In the genomic region with DNA sequence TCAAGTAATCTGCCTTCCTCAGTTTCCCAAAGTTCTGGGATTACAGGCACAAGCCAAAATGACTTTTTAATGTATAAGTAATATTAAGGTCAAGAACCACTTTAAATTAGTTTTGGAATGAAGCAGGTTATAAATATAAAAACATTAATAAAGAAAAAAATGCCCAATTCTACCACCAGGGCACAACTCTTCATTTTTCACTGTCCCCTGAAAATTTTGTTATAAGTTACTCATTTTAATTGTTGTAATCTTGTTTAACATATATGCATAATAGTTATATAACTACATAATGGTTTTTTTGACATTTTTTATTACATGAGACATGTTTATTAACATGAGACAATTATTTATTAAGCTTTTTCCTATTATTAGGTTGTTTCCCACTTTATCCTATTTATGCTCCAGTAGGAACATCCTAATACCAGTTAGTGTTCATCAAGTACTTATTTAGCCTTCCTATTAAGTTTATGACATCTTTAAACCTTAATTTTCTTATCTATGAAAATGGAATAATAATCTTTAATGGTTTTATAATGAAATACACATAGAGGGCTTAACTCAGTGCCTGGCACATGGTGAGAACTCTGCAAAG, we compare ENCODE assay signal across 24 cellular contexts.
DNase-seq lines count a peak whose midpoint lies in the region; ATAC-seq, FAIRE-seq and TF ChIP-seq lines count a peak whose summit lies in the region.
"Had no signal": no experiment of that assay in that cellular context is flagged by ENCODE, and none has a peak within 500 bp of the region (broad histone marks: within the 10 kb centered on the region; RNA-seq: fewer than 3 reads in every experiment).

No MANE protein-coding gene starts in this region.

- no TSS peak for BruUV-seq in mammary epithelial cell (replicated peaks; lab: Mats Ljungman, UMichigan)

- H3K27ac ChIP-seq in left ventricle myocardium inferior (replicated peaks) (no peak overlapping the region), right cardiac atrium (ENCODE audit: low read length) (no peak overlapping the region), mammary epithelial cell (ENCODE audit: insufficient read depth, low read depth, low read length) (no peak overlapping the region), kidney (ENCODE audit: low read depth in 2 of 2, low read length in 2 of 2) (no peak overlapping the region)
- H3K27ac ChIP-seq: A549, adrenal gland, hepatocyte, HL-60 had no signal

- no peak overlapping the region for H3K4me3 Mint-ChIP-seq in natural killer cell treated with Interleukin-12 subunit alpha and Interleukin-12 subunit beta and Interleukin-15 and Interleukin-18, amount 100 ng/mL, for 72 hours
- H3K4me3 Mint-ChIP-seq: activated CD4-positive, alpha-beta T cell treated with anti-CD3 and anti-CD28 coated beads, Interleukin-2, amount 10 ng/mL, durations not matched to agents 24 days and 14 days; IgD-negative memory B cell had no signal

- H3K27ac Mint-ChIP-seq in natural killer cell treated with Interleukin-12 subunit alpha and Interleukin-12 subunit beta and Interleukin-15 and Interleukin-18, amount 100 ng/mL, for 72 hours = no peak overlapping the region
- H3K27ac Mint-ChIP-seq: activated CD4-positive, alpha-beta T cell treated with anti-CD3 and anti-CD28 coated beads, Interleukin-2, amount 10 ng/mL, durations not matched to agents 24 days and 14 days; IgD-negative memory B cell had no signal

- no peaks in the 10 kb centered on the region for H3K4me1 Mint-ChIP-seq in natural killer cell treated with Interleukin-12 subunit alpha and Interleukin-12 subunit beta and Interleukin-15 and Interleukin-18, amount 100 ng/mL, for 72 hours (ENCODE audit: low read depth in 2 of 2)

- H3K4me2 ChIP-seq in mammary epithelial cell (ENCODE audit: insufficient read depth, low read depth, low read length) = no peak overlapping the region
- H3K4me2 ChIP-seq: A549, hepatocyte had no signal

- CTCF ChIA-PET in mammary epithelial cell (lab: Charles Lee; ENCODE audit: low non-redundant PET) = no interaction called here

- DNase-seq in left ventricle myocardium inferior (no peak), right cardiac atrium (no peak), mammary epithelial cell (no peak), kidney (no peak), GM13976 (ENCODE audit: low spot score) (no peak), NCI-H146 treated with DMSO at 0.1 percent for 48 hours (lab: John Stamatoyannopoulos, UW; ENCODE audit: unreplicated experiment) (no peak), DMS79 treated with DMSO at 0.1 percent for 48 hours (lab: John Stamatoyannopoulos, UW) (no peak)
- DNase-seq in natural killer cell treated with Interleukin-12 subunit alpha and Interleukin-12 subunit beta and Interleukin-15 and Interleukin-18, amount 100 ng/mL, for 72 hours (ENCODE audit: low spot score) = no peak
- DNase-seq: activated CD4-positive, alpha-beta T cell treated with anti-CD3 and anti-CD28 coated beads, Interleukin-2, amount 10 ng/mL, durations not matched to agents 24 days and 14 days; activated CD8-positive, alpha-beta memory T cell treated with anti-CD3 and anti-CD28 coated beads, Interleukin-2, amount 50 U/mL, for 4 hours; activated effector memory CD4-positive, alpha-beta T cell treated with Interleukin-2 at 50 U/mL for 16 hours; adrenal gland; central memory CD4-positive, alpha-beta T cell; MV-4-11; NCI-H1930; NCI-H446 treated with DMSO at 0.1 percent for 48 hours; NK-92 treated with Interleukin-12 subunit alpha and Interleukin-12 subunit beta, amount 100 ng/mL, for 24 hours; stimulated activated naive CD8-positive, alpha-beta T cell treated with anti-CD3 and anti-CD28 coated beads, Interleukin-15, Interleukin-2, amounts not matched to agents 100 U/mL and 50 U/mL, for 24 hours had no signal

- H2AFZ ChIP-seq in mammary epithelial cell (ENCODE audit: low read depth, low read length) = no peak overlapping the region
- H2AFZ ChIP-seq: hepatocyte had no signal

- in situ Hi-C loops in mammary epithelial cell (cut with MboI; ENCODE audit: low sequenced_read_pairs in 2 of 2) = no loop called here
- in situ Hi-C loops in GM13976 (cut with MboI; ENCODE audit: low sequenced_read_pairs, unreplicated experiment) = no loop called here

- intact Hi-C loops in left ventricle myocardium inferior (cut with micrococcal nuclease) (no loop called here), right cardiac atrium (cut with DNase I) (no loop called here), mammary epithelial cell (cut with micrococcal nuclease) (loop anchor here (5.0 kb wide), 1 partner anchor 113 kb away; no protein-coding TSS in a partner anchor), kidney (cut with DNase I) (no loop called here)

- H3K4me1 ChIP-seq in left ventricle myocardium inferior (no peaks in the 10 kb centered on the region), right cardiac atrium (ENCODE audit: control insufficient read depth, insufficient read depth, low read length) (no peaks in the 10 kb centered on the region), mammary epithelial cell (ENCODE audit: insufficient read depth, low read length) (no peaks in the 10 kb centered on the region), kidney (ENCODE audit: control insufficient read depth in 1 of 2, insufficient read depth in 1 of 2, low read depth in 1 of 2, low read length in 2 of 2) (no peaks in the 10 kb centered on the region)
- H3K4me1 ChIP-seq: A549 had no signal

- no peaks in the 10 kb centered on the region for H3K36me3 ChIP-seq in left ventricle myocardium inferior
- H3K36me3 ChIP-seq in mammary epithelial cell (ENCODE audit: insufficient read depth, low read length) = peaks cover 15% of the 10 kb centered on the region
- H3K36me3 ChIP-seq in kidney (ENCODE audit: control insufficient read depth in 1 of 2, insufficient read depth in 2 of 2, low read length in 2 of 2) = peaks cover 0 to 4% of the 10 kb centered on the region in 2 donors
- H3K36me3 ChIP-seq: adrenal gland had no signal

- H3K36me3 Mint-ChIP-seq in natural killer cell treated with Interleukin-12 subunit alpha and Interleukin-12 subunit beta and Interleukin-15 and Interleukin-18, amount 100 ng/mL, for 72 hours = no peaks in the 10 kb centered on the region

- no peaks in the 10 kb centered on the region for H3K9me3 ChIP-seq in left ventricle myocardium inferior (replicated peaks)
- no peaks in the 10 kb centered on the region for H3K9me3 ChIP-seq in right cardiac atrium (ENCODE audit: control insufficient read depth, low read length)
- no peaks in the 10 kb centered on the region for H3K9me3 ChIP-seq in mammary epithelial cell (replicated peaks; ENCODE audit: insufficient read depth, low read length)
- no peaks in the 10 kb centered on the region for H3K9me3 ChIP-seq in kidney (ENCODE audit: control insufficient read depth in 1 of 2, low read length in 2 of 2)
- H3K9me3 ChIP-seq: A549, adrenal gland had no signal

- no peaks in the 10 kb centered on the region for H4K20me1 ChIP-seq in mammary epithelial cell (ENCODE audit: insufficient read depth, low read length)

- dilution Hi-C loops in mammary epithelial cell (cut with HindIII; ENCODE audit: low sequenced_read_pairs) = no loop called here

- H3K27me3 ChIP-seq in left ventricle myocardium inferior (ENCODE audit: low read depth) (no peaks in the 10 kb centered on the region), right cardiac atrium (ENCODE audit: control insufficient read depth, insufficient read depth) (no peaks in the 10 kb centered on the region), mammary epithelial cell (ENCODE audit: insufficient read depth, low read length) (no peaks in the 10 kb centered on the region)
- H3K27me3 ChIP-seq: adrenal gland, hepatocyte had no signal

- no peaks in the 10 kb centered on the region for H3K9me3 Mint-ChIP-seq in natural killer cell treated with Interleukin-12 subunit alpha and Interleukin-12 subunit beta and Interleukin-15 and Interleukin-18, amount 100 ng/mL, for 72 hours
- H3K9me3 Mint-ChIP-seq: activated CD4-positive, alpha-beta T cell treated with anti-CD3 and anti-CD28 coated beads, Interleukin-2, amount 10 ng/mL, durations not matched to agents 24 days and 14 days had no signal

- TF ChIP-seq CTCF in left ventricle myocardium inferior (IDR thresholded peaks at IDR 0.05; ENCODE audit: borderline replicate concordance) (peak; percentile 7), mammary epithelial cell (conservative IDR thresholded peaks at IDR 0.05 in 1 of 2, IDR thresholded peaks at IDR 0.05 in 1 of 2; ENCODE audit: extremely low read depth in 1 of 2, insufficient read depth in 1 of 2, low read depth in 1 of 2, low read length in 2 of 2) (peak; percentile 7 to 42), kidney (IDR thresholded peaks at IDR 0.05; ENCODE audit: borderline replicate concordance, extremely low read depth, insufficient read depth) (no peak), GM13976 (IDR thresholded peaks at IDR 0.05; ENCODE audit: borderline replicate concordance, control extremely low read depth, extremely low read depth, insufficient read depth, missing control alignments) (no peak)

- peak; percentile 51 for FAIRE-seq in kidney (lab: Jason Lieb, UNC)
- FAIRE-seq: A549, islet of Langerhans had no signal

- no peak overlapping the region for H3K9ac ChIP-seq in mammary epithelial cell (ENCODE audit: insufficient read depth, low read length)
- no peak overlapping the region for H3K9ac ChIP-seq in kidney (ENCODE audit: low read length in 2 of 2)

- H3K27me3 Mint-ChIP-seq in natural killer cell treated with Interleukin-12 subunit alpha and Interleukin-12 subunit beta and Interleukin-15 and Interleukin-18, amount 100 ng/mL, for 72 hours = peaks cover 3 to 20% of the 10 kb centered on the region in 2 donors
- H3K27me3 Mint-ChIP-seq: activated CD4-positive, alpha-beta T cell treated with anti-CD3 and anti-CD28 coated beads, Interleukin-2, amount 10 ng/mL, durations not matched to agents 24 days and 14 days had no signal

- H3K4me3 ChIP-seq in left ventricle myocardium inferior (no peak overlapping the region), right cardiac atrium (ENCODE audit: low read length) (no peak overlapping the region), mammary epithelial cell (replicated peaks in 1 of 3; ENCODE audit: insufficient read depth in 1 of 3, low read depth in 2 of 3, low read length in 3 of 3) (no peak overlapping the region), kidney (ENCODE audit: low read length in 2 of 2) (no peak overlapping the region)
- H3K4me3 ChIP-seq: A549, adrenal gland, hepatocyte, lung had no signal

- no peak for ATAC-seq in right cardiac atrium
- no peak for ATAC-seq in natural killer cell treated with Interleukin-12 subunit alpha and Interleukin-12 subunit beta and Interleukin-15 and Interleukin-18, amount 100 ng/mL, for 72 hours
- ATAC-seq: A549; stimulated activated naive CD8-positive, alpha-beta T cell treated with anti-CD3 and anti-CD28 coated beads, Interleukin-15, Interleukin-2, amounts not matched to agents 100 U/mL and 50 U/mL, for 24 hours had no signal

- no peaks in the 10 kb centered on the region for H3K79me2 ChIP-seq in mammary epithelial cell (ENCODE audit: insufficient read depth, low read length)
- H3K79me2 ChIP-seq: hepatocyte had no signal

Comparison
In these comparisons a context has a peak if more than half of its experiments do, and no peak if none do; other contexts are left out.
1. CTCF ChIP-seq: peak in left ventricle myocardium inferior (single experiment) and mammary epithelial cell (2 of 2); none in kidney (single experiment) and GM13976 (single experiment).